In the genomic region with DNA sequence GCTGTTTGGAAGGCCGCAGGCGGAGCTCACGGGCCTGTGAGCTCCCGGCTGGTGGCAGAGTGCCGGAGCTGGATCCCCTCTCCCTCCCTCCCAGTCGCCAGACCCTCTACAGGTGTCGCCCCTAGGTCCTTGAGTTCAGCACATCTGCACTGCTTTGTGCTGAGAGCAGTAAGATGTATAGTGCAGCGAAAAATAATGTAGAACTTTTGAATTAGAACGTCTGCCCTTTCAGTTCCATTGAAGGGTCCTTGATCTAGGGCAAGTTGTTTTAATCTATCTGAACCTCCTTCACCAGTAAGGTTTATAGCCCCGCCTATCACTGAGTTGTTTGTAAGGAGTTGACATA, we compare ENCODE assay signal across 6 cellular contexts. TPM values are rescaled to one million over a fixed set of nuclear protein-coding genes. Genes with fewer than 3 reads are reported as not detected.
DNase-seq lines count a peak whose midpoint lies in the region; ATAC-seq and TF ChIP-seq lines count a peak whose summit lies in the region.

No MANE protein-coding gene starts in this region.

- H3K4me2 ChIP-seq in PC-3 (ENCODE audit: low read length): peak overlapping the region; percentile 95

- no peak overlapping the region; the same call in 1 of the 2 replicates for H3K27ac ChIP-seq in PC-3 (ENCODE audit: low read length)
- H3K27ac ChIP-seq in upper lobe of right lung: peak overlapping the region; percentile 82

- BruUV-seq in PC-3 (replicated peaks; lab: Mats Ljungman, UMichigan): TSS peak; percentile 68

- peak overlapping the region; percentile 90 for H2AFZ ChIP-seq in PC-3 (ENCODE audit: low read length)

- intact Hi-C loops in PC-3 (cut with micrococcal nuclease): loop anchor here (1.0 to 5.0 kb wide), 2 partner anchors 19 to 587 kb away; no protein-coding TSS in a partner anchor
- intact Hi-C loops in left ventricle myocardium superior (cut with micrococcal nuclease): loop anchor here (10.0 kb wide), 1 partner anchor 319 kb away; no protein-coding TSS in a partner anchor
- intact Hi-C loops in upper lobe of right lung (cut with DNase I): no loop called here

- H3K4me1 ChIP-seq in PC-3 (ENCODE audit: insufficient read depth, low read length): peaks cover 25% of the 10 kb centered on the region
- H3K4me1 ChIP-seq in upper lobe of right lung: peaks cover 18% of the 10 kb centered on the region

- ATAC-seq in PC-3: peak; percentile 53
- ATAC-seq in left ventricle myocardium superior: peak; percentile 72
- peak; percentile 74 for ATAC-seq in upper lobe of right lung

- peaks cover 16% of the 10 kb centered on the region for H3K36me3 Mint-ChIP-seq in activated naive CD4-positive, alpha-beta T cell treated with anti-CD3 and anti-CD28 coated beads, Interleukin-2, amount 50 U/mL, for 24 hours

- H3K4me3 ChIP-seq in PC-3 (ENCODE audit: low read length) (peak overlapping the region; percentile 79), upper lobe of right lung (peak overlapping the region; percentile 76)

- no peak for TF ChIP-seq CTCF in PC-3 (conservative IDR thresholded peaks at IDR 0.05; ENCODE audit: low read depth, low read length)
- no peak for TF ChIP-seq CTCF in upper lobe of right lung (IDR thresholded peaks at IDR 0.05)

- peak overlapping the region; percentile 92 for H3K4me3 Mint-ChIP-seq in activated naive CD4-positive, alpha-beta T cell treated with anti-CD3 and anti-CD28 coated beads, Interleukin-2, amount 50 U/mL, for 24 hours

- H3K9ac ChIP-seq in PC-3 (ENCODE audit: low read length): peak overlapping the region; percentile 90

- no peaks in the 10 kb centered on the region for H3K9me2 ChIP-seq in PC-3 (replicated peaks; ENCODE audit: low read length)

- H3F3A ChIP-seq in PC-3 (ENCODE audit: low read length, unreplicated experiment): no peaks in the 10 kb centered on the region

- CTCF ChIA-PET in PC-3 (lab: Charles Lee): no interaction called here

- H3K27ac Mint-ChIP-seq in activated naive CD4-positive, alpha-beta T cell treated with anti-CD3 and anti-CD28 coated beads, Interleukin-2, amount 50 U/mL, for 24 hours: peak overlapping the region; percentile 95

- POLR2A ChIA-PET in PC-3 (lab: Charles Lee; ENCODE audit: unreplicated experiment): no interaction called here

- peaks cover 51% of the 10 kb centered on the region for H3K4me1 Mint-ChIP-seq in activated naive CD4-positive, alpha-beta T cell treated with anti-CD3 and anti-CD28 coated beads, Interleukin-2, amount 50 U/mL, for 24 hours

- no peak for DNase-seq in activated naive CD4-positive, alpha-beta T cell treated with Interleukin-2 at 50 U/mL for 16 hours
- DNase-seq in PC-3 (peak; percentile 22), left ventricle myocardium superior (no peak), upper lobe of right lung (no peak)
- no peak for DNase-seq in stimulated activated CD4-positive, alpha-beta T cell treated with anti-CD3 and anti-CD28 coated beads, Interleukin-2, amount 100 ng/mL, for 24 hours

- H3K79me2 ChIP-seq in PC-3 (ENCODE audit: low read length): peaks cover 39% of the 10 kb centered on the region

- H4K20me1 ChIP-seq in PC-3 (ENCODE audit: low read length): no peaks in the 10 kb centered on the region

- H3K27me3 ChIP-seq in PC-3 (ENCODE audit: low read length): no peaks in the 10 kb centered on the region
- no peaks in the 10 kb centered on the region for H3K27me3 ChIP-seq in upper lobe of right lung

- H3K9me3 ChIP-seq in PC-3 (ENCODE audit: low read length): no peaks in the 10 kb centered on the region
- no peaks in the 10 kb centered on the region for H3K9me3 ChIP-seq in upper lobe of right lung

- H3K36me3 ChIP-seq in PC-3 (ENCODE audit: low read depth, low read length): peaks cover 22% of the 10 kb centered on the region; the same call in 1 of the 2 replicates
- H3K36me3 ChIP-seq in upper lobe of right lung: peaks cover 39% of the 10 kb centered on the region

- H3K9me3 Mint-ChIP-seq in activated naive CD4-positive, alpha-beta T cell treated with anti-CD3 and anti-CD28 coated beads, Interleukin-2, amount 50 U/mL, for 24 hours: no peaks in the 10 kb centered on the region

- H3K27me3 Mint-ChIP-seq in activated naive CD4-positive, alpha-beta T cell treated with anti-CD3 and anti-CD28 coated beads, Interleukin-2, amount 50 U/mL, for 24 hours: no peaks in the 10 kb centered on the region

RNA-seq across cellular contexts. Expression of a gene that starts 0.4 kb away (rescaled TPM):
- 6.9 and 9.0 TPM in 2 replicates for total RNA-seq in PC-3 (2014; rRNA removed)
- 6.0 TPM for total RNA-seq in left ventricle myocardium superior
- 16.6 TPM for total RNA-seq in upper lobe of right lung

RNA-seq across cellular contexts. Expression of a gene that starts 0.5 kb away (rescaled TPM):
- total RNA-seq in PC-3 (2014; rRNA removed) (19.0 and 20.1 TPM in 2 replicates), left ventricle myocardium superior (7.4 TPM), upper lobe of right lung (17.4 TPM)

RNA-seq across cellular contexts. Expression of a gene that starts 18.1 kb away (rescaled TPM):
- total RNA-seq in PC-3 (2014; rRNA removed) (not detected in 2 replicates), left ventricle myocardium superior (not detected), upper lobe of right lung (not detected)

RNA-seq across cellular contexts. Expression of a gene that starts 49.5 kb away (rescaled TPM):
- total RNA-seq in PC-3 (2014; rRNA removed) (2.8 and 4.1 TPM in 2 replicates), left ventricle myocardium superior (1.4 TPM), upper lobe of right lung (6.0 TPM)
